Comparison of ENCODE assay signal across 1 cellular context in the genomic region with DNA sequence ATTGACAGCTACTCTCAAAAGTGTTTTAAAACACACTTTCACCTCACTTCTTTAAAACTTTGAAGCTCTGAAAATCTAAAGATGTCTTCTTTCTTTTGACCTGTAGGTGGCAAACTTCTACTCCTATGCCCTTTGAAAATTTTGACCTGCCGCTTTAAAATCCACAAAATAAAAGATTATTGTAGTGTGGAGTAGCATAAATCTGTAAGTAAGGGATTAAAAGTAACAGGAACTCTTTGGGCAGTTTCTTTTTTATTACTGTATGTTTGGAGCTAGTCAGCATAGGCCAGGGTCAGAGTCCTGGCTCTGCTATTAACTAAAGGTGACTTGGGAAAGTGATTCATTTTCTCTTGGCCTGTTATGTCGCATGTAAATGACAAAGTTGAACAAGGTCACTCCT.
A peak's percentile ranks its signal among the peaks of the same experiment; 100 is the strongest.
TF ChIP-seq lines count a peak whose summit lies in the region.

No MANE protein-coding gene starts in this region.

TF ChIP-seq in HepG2, 621 proteins besides CTCF, POLR2A, EP300 and RAD21 (continued from another document):
- TF ChIP-seq ZNF660 (CRISPR knock-in tag; IDR thresholded peaks at IDR 0.05; ENCODE audit: borderline replicate concordance, low read depth) (no peak), ZNF44 (CRISPR knock-in tag; IDR thresholded peaks at IDR 0.05) (no peak), ARID4A (CRISPR knock-in tag; IDR thresholded peaks at IDR 0.05; ENCODE audit: borderline replicate concordance) (no peak), ZNF761 (CRISPR knock-in tag; conservative IDR thresholded peaks at IDR 0.05) (no peak), RXRB (CRISPR knock-in tag; IDR thresholded peaks at IDR 0.05; ENCODE audit: borderline replicate concordance) (peak; percentile 9; the same call in 1 of the 2 replicates), ZNF556 (CRISPR knock-in tag; IDR thresholded peaks at IDR 0.05; ENCODE audit: borderline replicate concordance) (no peak), ZNF276 (CRISPR knock-in tag; IDR thresholded peaks at IDR 0.05; ENCODE audit: low read depth) (no peak), NR2C2 (CRISPR knock-in tag; IDR thresholded peaks at IDR 0.05; ENCODE audit: borderline replicate concordance) (no peak), ZNF782 (CRISPR knock-in tag; IDR thresholded peaks at IDR 0.05; ENCODE audit: borderline replicate concordance) (no peak), ZNF572 (CRISPR knock-in tag; IDR thresholded peaks at IDR 0.05) (no peak), TMF1 (CRISPR knock-in tag; IDR thresholded peaks at IDR 0.05; ENCODE audit: low read depth) (no peak), STAG1 (CRISPR knock-in tag; IDR thresholded peaks at IDR 0.05) (peak; percentile 61), SIN3A (IDR thresholded peaks at IDR 0.05; ENCODE audit: borderline replicate concordance, low read depth, low read length) (no peak), ZNF138 (CRISPR knock-in tag; IDR thresholded peaks at IDR 0.05; ENCODE audit: low read depth) (no peak), ZNF615 (CRISPR knock-in tag; IDR thresholded peaks at IDR 0.05; ENCODE audit: borderline replicate concordance) (no peak), ZNF564 (CRISPR knock-in tag; IDR thresholded peaks at IDR 0.05) (no peak), SMC3 (IDR thresholded peaks at IDR 0.05; ENCODE audit: low read length) (peak; percentile 27), MXI1 (IDR thresholded peaks at IDR 0.05; ENCODE audit: borderline replicate concordance, low read depth, low read length) (no peak), ZNF367 (CRISPR knock-in tag; IDR thresholded peaks at IDR 0.05; ENCODE audit: borderline replicate concordance) (no peak), RORA (CRISPR knock-in tag; IDR thresholded peaks at IDR 0.05) (no peak), KDM5B (CRISPR knock-in tag; IDR thresholded peaks at IDR 0.05; ENCODE audit: borderline replicate concordance) (no peak)
- TF ChIP-seq, protein P1, sequence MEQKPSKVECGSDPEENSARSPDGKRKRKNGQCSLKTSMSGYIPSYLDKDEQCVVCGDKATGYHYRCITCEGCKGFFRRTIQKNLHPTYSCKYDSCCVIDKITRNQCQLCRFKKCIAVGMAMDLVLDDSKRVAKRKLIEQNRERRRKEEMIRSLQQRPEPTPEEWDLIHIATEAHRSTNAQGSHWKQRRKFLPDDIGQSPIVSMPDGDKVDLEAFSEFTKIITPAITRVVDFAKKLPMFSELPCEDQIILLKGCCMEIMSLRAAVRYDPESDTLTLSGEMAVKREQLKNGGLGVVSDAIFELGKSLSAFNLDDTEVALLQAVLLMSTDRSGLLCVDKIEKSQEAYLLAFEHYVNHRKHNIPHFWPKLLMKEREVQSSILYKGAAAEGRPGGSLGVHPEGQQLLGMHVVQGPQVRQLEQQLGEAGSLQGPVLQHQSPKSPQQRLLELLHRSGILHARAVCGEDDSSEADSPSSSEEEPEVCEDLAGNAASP (CRISPR knock-in tag; IDR thresholded peaks at IDR 0.05; ENCODE audit: borderline replicate concordance), result 0 out of 2 replicates have a peak, but pooled peaks have one; percentile 19
TF ChIP-seq in HepG2: peak in this region for 5.
